Comparison of ENCODE assay signal across 19 cellular contexts in the genomic region with DNA sequence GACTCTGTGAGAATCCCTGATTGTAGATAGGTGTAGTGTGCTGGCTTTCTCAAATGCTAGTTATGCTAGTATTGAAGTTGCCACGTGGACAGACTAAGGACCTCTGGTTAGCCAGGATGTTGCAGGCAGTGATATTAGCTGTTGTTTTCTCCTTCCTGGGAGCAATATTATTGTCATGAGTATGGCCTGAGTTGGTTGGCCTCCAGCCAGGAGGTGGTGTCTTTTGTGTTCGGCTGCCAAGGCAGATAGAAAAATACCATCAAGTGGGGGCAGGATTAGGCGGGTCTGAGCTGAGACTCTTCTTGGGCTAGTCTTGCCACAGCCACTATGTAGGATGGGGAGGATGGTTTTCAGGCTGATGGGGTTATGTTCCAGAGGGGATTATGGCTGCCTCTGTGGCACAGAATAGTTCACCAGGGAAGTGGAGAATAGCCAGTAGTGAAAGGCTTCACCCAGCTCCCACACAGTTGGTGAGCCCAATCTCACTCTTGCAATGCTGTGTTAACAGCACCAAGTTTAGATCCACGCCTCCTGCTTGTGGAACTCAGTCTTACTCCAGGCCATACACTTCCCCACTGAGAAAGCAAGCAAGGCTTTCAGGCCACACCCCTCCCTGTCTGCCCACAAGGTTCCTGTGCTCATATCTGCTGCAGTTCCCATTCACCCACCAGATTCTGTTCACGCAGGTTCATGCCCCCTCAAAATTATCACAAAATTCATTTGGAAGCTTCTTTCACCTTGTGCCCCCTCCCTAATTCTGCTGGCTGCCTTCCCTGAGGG. TPM values are rescaled to one million over a fixed set of nuclear protein-coding genes. Genes with fewer than 3 reads are reported as not detected.
"Had no signal": no experiment of that assay in that cellular context is flagged by ENCODE, and none has a peak within 500 bp of the region (broad histone marks: within the 10 kb centered on the region; RNA-seq: fewer than 3 reads in every experiment).

No MANE protein-coding gene starts in this region.

- H3K36me3 Mint-ChIP-seq: activated naive CD4-positive, alpha-beta T cell treated with anti-CD3 and anti-CD28 coated beads, Interleukin-2, amount 50 U/mL, for 72 hours; naive B cell had no signal

- H3K27ac Mint-ChIP-seq: activated CD4-positive, alpha-beta T cell treated with anti-CD3 and anti-CD28 coated beads, Interleukin-2, amount 10 ng/mL, durations not matched to agents 7 days and 5 days; activated naive CD4-positive, alpha-beta T cell treated with anti-CD3 and anti-CD28 coated beads, Interleukin-2, amount 50 U/mL, for 72 hours; activated T-cell treated with anti-CD3 and anti-CD28 coated beads, Interleukin-2, amount 50 U/mL, for 72 hours; naive B cell; T-helper 2 cell treated with Interferon-gamma antibody and Interleukin-4, amounts not matched to agents 5 μg/mL and 100 μg/mL, for 36 hours had no signal

- H3K36me3 ChIP-seq: esophagus squamous epithelium, pancreas, tibial nerve, vagina had no signal

- H3K27me3 ChIP-seq: body of pancreas, esophagus squamous epithelium, pancreas, tibial nerve, vagina had no signal

- DNase-seq: activated CD4-positive, alpha-beta T cell treated with anti-CD3 and anti-CD28 coated beads, Interleukin-2, amount 10 ng/mL, durations not matched to agents 7 days and 5 days; activated CD8-positive, alpha-beta memory T cell treated with anti-CD3 and anti-CD28 coated beads, Interleukin-2, amount 50 U/mL, for 48 hours; activated gamma-delta T cell; activated T-cell treated with anti-CD3 and anti-CD28 coated beads, Interleukin-2, amount 50 U/mL, for 72 hours; amniotic stem cell; body of pancreas; cortex of kidney; effector CD4-positive, alpha-beta T cell; esophagus squamous epithelium; head of caudate nucleus; naive B cell; pancreas; stimulated activated CD4-positive, alpha-beta T cell treated with anti-CD3 and anti-CD28 coated beads, Interleukin-15, amount 100 ng/mL, for 24 hours; stimulated activated CD4-positive, alpha-beta T cell treated with anti-CD3 and anti-CD28 coated beads, Interleukin-4, amount 100 ng/mL, for 24 hours; stimulated activated naive CD4-positive, alpha-beta T cell had no signal

- ATAC-seq: activated naive CD4-positive, alpha-beta T cell treated with anti-CD3 and anti-CD28 coated beads, Interleukin-2, amount 50 U/mL, for 72 hours; activated T-cell treated with anti-CD3 and anti-CD28 coated beads, Interleukin-2, amount 50 U/mL, for 72 hours; body of pancreas; pancreas had no signal

- H3K4me3 Mint-ChIP-seq: activated CD4-positive, alpha-beta T cell treated with anti-CD3 and anti-CD28 coated beads, Interleukin-2, amount 10 ng/mL, durations not matched to agents 7 days and 5 days; activated T-cell treated with anti-CD3 and anti-CD28 coated beads, Interleukin-2, amount 50 U/mL, for 72 hours; T-helper 2 cell treated with Interferon-gamma antibody and Interleukin-4, amounts not matched to agents 5 μg/mL and 100 μg/mL, for 36 hours had no signal

- H3K9me3 Mint-ChIP-seq: T-helper 2 cell treated with Interferon-gamma antibody and Interleukin-4, amounts not matched to agents 5 μg/mL and 100 μg/mL, for 36 hours had no signal

- H3K4me1 ChIP-seq: body of pancreas, pancreas, vagina had no signal

- H3K4me3 ChIP-seq: body of pancreas, esophagus squamous epithelium, pancreas, tibial nerve, vagina had no signal

- H3K9me3 ChIP-seq: body of pancreas, esophagus squamous epithelium, pancreas, vagina had no signal

- H3K4me1 Mint-ChIP-seq: activated CD4-positive, alpha-beta T cell treated with anti-CD3 and anti-CD28 coated beads, Interleukin-2, amount 10 ng/mL, durations not matched to agents 7 days and 5 days; naive B cell had no signal

- H3K27me3 Mint-ChIP-seq: activated CD4-positive, alpha-beta T cell treated with anti-CD3 and anti-CD28 coated beads, Interleukin-2, amount 10 ng/mL, durations not matched to agents 7 days and 5 days had no signal

- H3K27ac ChIP-seq: body of pancreas, esophagus squamous epithelium, pancreas, tibial nerve, vagina had no signal

RNA-seq across cellular contexts. Expression of gene GHR, which starts 31.2 kb away (rescaled TPM):
- total RNA-seq: activated CD4-positive, alpha-beta T cell treated with anti-CD3 and anti-CD28 coated beads, Interleukin-2, amount 10 ng/mL, durations not matched to agents 7 days and 5 days; activated naive CD4-positive, alpha-beta T cell treated with anti-CD3 and anti-CD28 coated beads, Interleukin-2, amount 50 U/mL, for 72 hours; activated T-cell treated with anti-CD3 and anti-CD28 coated beads, Interleukin-2, amount 50 U/mL, for 72 hours had no signal
